ENCODE assay signal across 10 cellular contexts in genomic region chr9:89149726-89150125, GRCh38. TPM values are rescaled to one million over a fixed set of nuclear protein-coding genes. Genes with fewer than 3 reads are reported as not detected.
DNase-seq lines count a peak whose midpoint lies in the region; ATAC-seq and TF ChIP-seq lines count a peak whose summit lies in the region.
"Had no signal": no experiment of that assay in that cellular context is flagged by ENCODE, and none has a peak within 500 bp of the region (broad histone marks: within the 10 kb centered on the region; RNA-seq: fewer than 3 reads in every experiment).

No MANE protein-coding gene starts in this region.

- peaks cover 4 to 6% of the 10 kb centered on the region in 2 donors for H3K4me1 Mint-ChIP-seq in natural killer cell treated with Interleukin-12 subunit alpha and Interleukin-12 subunit beta and Interleukin-15 and Interleukin-18, amount 100 ng/mL, for 72 hours (ENCODE audit: low read depth in 2 of 2)

- peak; percentile 61 for DNase-seq in GM03348 (ENCODE audit: low spot score)
- DNase-seq in RKO (ENCODE audit: low spot score), result peak; percentile 78
- DNase-seq in epithelial cell of esophagus (ENCODE audit: low read depth), result peak; percentile 87
- peak; percentile 17 for DNase-seq in skeletal muscle cell (ENCODE audit: low read depth)
- no peak for DNase-seq in natural killer cell treated with Interleukin-12 subunit alpha and Interleukin-12 subunit beta and Interleukin-15 and Interleukin-18, amount 100 ng/mL, for 72 hours (ENCODE audit: low spot score)
- no peak for DNase-seq in NCI-H1436 (lab: John Stamatoyannopoulos, UW)
- DNase-seq in NCI-H2227 (lab: John Stamatoyannopoulos, UW; ENCODE audit: unreplicated experiment), result no peak
- DNase-seq: activated naive CD4-positive, alpha-beta T cell treated with anti-CD3 and anti-CD28 coated beads for 36 hours; natural killer cell had no signal

- H3K27ac Mint-ChIP-seq in natural killer cell treated with Interleukin-12 subunit alpha and Interleukin-12 subunit beta and Interleukin-15 and Interleukin-18, amount 100 ng/mL, for 72 hours, result no peak overlapping the region
- H3K27ac Mint-ChIP-seq: activated naive CD4-positive, alpha-beta T cell treated with anti-CD3 and anti-CD28 coated beads for 36 hours; natural killer cell had no signal

- H3K27me3 Mint-ChIP-seq in natural killer cell treated with Interleukin-12 subunit alpha and Interleukin-12 subunit beta and Interleukin-15 and Interleukin-18, amount 100 ng/mL, for 72 hours, result peaks cover 32 to 41% of the 10 kb centered on the region in 2 donors

- H3K4me3 Mint-ChIP-seq in natural killer cell treated with Interleukin-12 subunit alpha and Interleukin-12 subunit beta and Interleukin-15 and Interleukin-18, amount 100 ng/mL, for 72 hours, result no peak overlapping the region
- H3K4me3 Mint-ChIP-seq: activated naive CD4-positive, alpha-beta T cell treated with anti-CD3 and anti-CD28 coated beads for 36 hours; natural killer cell had no signal

- H3K4me3 ChIP-seq in epithelial cell of esophagus (ENCODE audit: low read length) (no peak overlapping the region), skeletal muscle cell (ENCODE audit: low read depth, low read length) (no peak overlapping the region)

- H3K36me3 Mint-ChIP-seq in natural killer cell treated with Interleukin-12 subunit alpha and Interleukin-12 subunit beta and Interleukin-15 and Interleukin-18, amount 100 ng/mL, for 72 hours, result no peaks in the 10 kb centered on the region
- H3K36me3 Mint-ChIP-seq: natural killer cell had no signal

- no peak for TF ChIP-seq CTCF in epithelial cell of esophagus (IDR thresholded peaks at IDR 0.05; ENCODE audit: insufficient read depth, low read depth, low read length, missing control alignments)

- H3K9me3 Mint-ChIP-seq in natural killer cell treated with Interleukin-12 subunit alpha and Interleukin-12 subunit beta and Interleukin-15 and Interleukin-18, amount 100 ng/mL, for 72 hours, result no peaks in the 10 kb centered on the region
- H3K9me3 Mint-ChIP-seq: activated naive CD4-positive, alpha-beta T cell treated with anti-CD3 and anti-CD28 coated beads for 36 hours; natural killer cell had no signal

- no peak for ATAC-seq in natural killer cell treated with Interleukin-12 subunit alpha and Interleukin-12 subunit beta and Interleukin-15 and Interleukin-18, amount 100 ng/mL, for 72 hours
- ATAC-seq: natural killer cell had no signal

RNA-seq across cellular contexts. Expression of gene SHC3, which starts 28.9 kb away (rescaled TPM):
- not detected for total RNA-seq in natural killer cell treated with Interleukin-12 subunit alpha and Interleukin-12 subunit beta and Interleukin-15 and Interleukin-18, amount 100 ng/mL, for 72 hours
- total RNA-seq: activated CD8-positive, alpha-beta memory T cell treated with anti-CD3 and anti-CD28 coated beads for 36 hours; activated naive CD4-positive, alpha-beta T cell treated with anti-CD3 and anti-CD28 coated beads for 36 hours had no signal

Comparison
In these comparisons a context has a peak if more than half of its experiments do, and no peak if none do; other contexts are left out.
1. DNase-seq: peak in GM03348 (single experiment), RKO (single experiment), epithelial cell of esophagus (single experiment) and skeletal muscle cell (single experiment); none in natural killer cell treated with Interleukin-12 subunit alpha and Interleukin-12 subunit beta and Interleukin-15 and Interleukin-18, amount 100 ng/mL, for 72 hours (single experiment), NCI-H1436 (single experiment) and NCI-H2227 (single experiment).